ENCODE assay signal across 32 cellular contexts in the genomic region with DNA sequence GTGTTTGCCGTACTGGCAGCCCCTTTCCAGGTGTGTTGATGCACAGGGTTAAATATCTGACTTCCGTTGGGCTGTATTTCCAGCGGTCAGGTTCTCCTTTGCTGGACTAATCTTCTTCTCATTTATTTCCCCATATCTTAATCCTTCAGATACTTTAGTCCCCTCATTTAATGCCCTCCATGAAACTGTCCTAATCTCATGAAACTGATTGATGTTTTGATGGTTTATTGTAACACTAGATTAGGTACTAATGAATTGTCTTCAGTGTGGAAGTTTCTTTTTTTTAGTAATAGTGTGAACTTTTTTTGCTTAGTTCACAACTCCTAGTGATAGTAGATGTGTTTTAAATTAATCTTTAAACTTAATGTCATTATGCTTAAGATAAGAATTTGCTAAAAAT. TPM values are rescaled to one million over a fixed set of nuclear protein-coding genes. Genes with fewer than 3 reads are reported as not detected.
A peak's percentile ranks its signal among the peaks of the same experiment; 100 is the strongest.
DNase-seq lines count a peak whose midpoint lies in the region; ATAC-seq and TF ChIP-seq lines count a peak whose summit lies in the region.
"Had no signal": no experiment of that assay in that cellular context is flagged by ENCODE, and none has a peak within 500 bp of the region (broad histone marks: within the 10 kb centered on the region; RNA-seq: fewer than 3 reads in every experiment).

No MANE protein-coding gene starts in this region.

- H3K27ac ChIP-seq in trophoblast cell (ENCODE audit: low read depth, low read length) = no peak overlapping the region
- H3K27ac ChIP-seq: 22Rv1, ascending aorta, C4-2B, cardiac muscle cell, coronary artery, epithelial cell of prostate, left lung, tibial artery had no signal

- H4K20me1 ChIP-seq in Loucy (ENCODE audit: insufficient read depth, low read length, poor library complexity, severe bottlenecking) = peaks cover 33% of the 10 kb centered on the region

- no peak overlapping the region for H4K91ac ChIP-seq in trophoblast cell (ENCODE audit: low read depth, low read length)

- H3K9ac ChIP-seq in Loucy (ENCODE audit: low read depth, low read length, poor library complexity, severe bottlenecking) (no peak overlapping the region), trophoblast cell (ENCODE audit: low read length) (no peak overlapping the region)

- H3K79me2 ChIP-seq in Loucy (ENCODE audit: insufficient read depth, low read length) (peaks cover 97% of the 10 kb centered on the region), trophoblast cell (ENCODE audit: control insufficient read depth, insufficient read depth, low read length, poor library complexity) (peaks cover 22% of the 10 kb centered on the region)

- H3K27me3 Mint-ChIP-seq in activated T-cell treated with anti-CD3 and anti-CD28 coated beads, Interleukin-2, amount 50 U/mL, for 72 hours (ENCODE audit: low read depth) = no peaks in the 10 kb centered on the region
- H3K27me3 Mint-ChIP-seq in activated T-cell treated with anti-CD3 and anti-CD28 coated beads, Interleukin-2, amount 50 U/mL, for 24 hours = no peaks in the 10 kb centered on the region
- H3K27me3 Mint-ChIP-seq in chondrocyte (ENCODE audit: low read depth) = no peaks in the 10 kb centered on the region
- H3K27me3 Mint-ChIP-seq: activated CD4-positive, alpha-beta T cell treated with anti-CD3 and anti-CD28 coated beads for 36 hours; activated CD8-positive, alpha-beta T cell treated with anti-CD3 and anti-CD28 coated beads for 36 hours; activated naive CD8-positive, alpha-beta T cell treated with anti-CD3 and anti-CD28 coated beads, Interleukin-2, amount 10 ng/mL, durations not matched to agents 7 days and 5 days had no signal

- H3K36me3 ChIP-seq in Loucy (ENCODE audit: insufficient read depth, low read length) (no peaks in the 10 kb centered on the region), trophoblast cell (ENCODE audit: control insufficient read depth in 1 of 2, insufficient read depth in 2 of 2, low read length in 2 of 2) (no peaks in the 10 kb centered on the region)
- H3K36me3 ChIP-seq: ascending aorta, cardiac muscle cell, left lung, tibial artery had no signal

- H3K9me3 Mint-ChIP-seq in activated T-cell treated with anti-CD3 and anti-CD28 coated beads, Interleukin-2, amount 50 U/mL, for 72 hours = no peaks in the 10 kb centered on the region
- no peaks in the 10 kb centered on the region for H3K9me3 Mint-ChIP-seq in activated T-cell treated with anti-CD3 and anti-CD28 coated beads, Interleukin-2, amount 50 U/mL, for 24 hours
- no peaks in the 10 kb centered on the region for H3K9me3 Mint-ChIP-seq in chondrocyte (ENCODE audit: low read depth)
- H3K9me3 Mint-ChIP-seq: activated CD8-positive, alpha-beta T cell treated with anti-CD3 and anti-CD28 coated beads for 36 hours; activated naive CD8-positive, alpha-beta T cell treated with anti-CD3 and anti-CD28 coated beads, Interleukin-2, amount 10 ng/mL, durations not matched to agents 7 days and 5 days had no signal

- TF ChIP-seq CTCF in Loucy (conservative IDR thresholded peaks at IDR 0.05; ENCODE audit: low read length) (no peak), chondrocyte (IDR thresholded peaks at IDR 0.05) (no peak)

- H3F3A ChIP-seq in Loucy (ENCODE audit: low read depth) = no peaks in the 10 kb centered on the region

- H3K27me3 ChIP-seq in Loucy (ENCODE audit: insufficient read depth, low read length, poor library complexity, severe bottlenecking) = no peaks in the 10 kb centered on the region
- H3K27me3 ChIP-seq in trophoblast cell (ENCODE audit: insufficient read depth, low read length) = no peaks in the 10 kb centered on the region
- H3K27me3 ChIP-seq: ascending aorta, cardiac muscle cell, left lung, tibial artery had no signal

- H3K9me2 ChIP-seq in Loucy (replicated peaks; ENCODE audit: low read depth, low read length) = no peaks in the 10 kb centered on the region

- H3K27ac Mint-ChIP-seq in activated T-cell treated with anti-CD3 and anti-CD28 coated beads, Interleukin-2, amount 50 U/mL, for 72 hours = peak overlapping the region; percentile 24
- H3K27ac Mint-ChIP-seq in activated T-cell treated with anti-CD3 and anti-CD28 coated beads, Interleukin-2, amount 50 U/mL, for 24 hours = no peak overlapping the region
- peak overlapping the region; percentile 28 for H3K27ac Mint-ChIP-seq in chondrocyte (ENCODE audit: unreplicated experiment)
- H3K27ac Mint-ChIP-seq: activated CD4-positive, alpha-beta T cell treated with anti-CD3 and anti-CD28 coated beads for 36 hours; activated CD8-positive, alpha-beta T cell treated with anti-CD3 and anti-CD28 coated beads for 36 hours; activated naive CD8-positive, alpha-beta T cell treated with anti-CD3 and anti-CD28 coated beads, Interleukin-2, amount 10 ng/mL, durations not matched to agents 7 days and 5 days had no signal

- peaks cover 3% of the 10 kb centered on the region in 2 donors for H3K36me3 Mint-ChIP-seq in activated T-cell treated with anti-CD3 and anti-CD28 coated beads, Interleukin-2, amount 50 U/mL, for 72 hours (ENCODE audit: insufficient read depth in 2 of 2)
- H3K36me3 Mint-ChIP-seq in activated T-cell treated with anti-CD3 and anti-CD28 coated beads, Interleukin-2, amount 50 U/mL, for 24 hours (ENCODE audit: low read depth) = peaks cover 25% of the 10 kb centered on the region
- H3K36me3 Mint-ChIP-seq in chondrocyte (ENCODE audit: low read depth) = no peaks in the 10 kb centered on the region

- no peak overlapping the region for H2BK12ac ChIP-seq in trophoblast cell (ENCODE audit: low read length)

- no peaks in the 10 kb centered on the region for H3K9me3 ChIP-seq in Loucy (ENCODE audit: insufficient read depth, low read depth, low read length)
- no peaks in the 10 kb centered on the region for H3K9me3 ChIP-seq in trophoblast cell (ENCODE audit: insufficient read depth, low read depth, low read length)
- H3K9me3 ChIP-seq: ascending aorta, left lung, tibial artery had no signal

- no peak for ATAC-seq in activated T-cell treated with anti-CD3 and anti-CD28 coated beads, Interleukin-2, amount 50 U/mL, for 72 hours (replicated peaks in 1 of 2)
- ATAC-seq: activated CD4-positive, alpha-beta T cell treated with anti-CD3 and anti-CD28 coated beads for 36 hours; activated CD8-positive, alpha-beta T cell treated with anti-CD3 and anti-CD28 coated beads for 36 hours; left lung; Panc1; right cardiac atrium had no signal

- H3K4ac ChIP-seq in trophoblast cell (ENCODE audit: low read depth, low read length) = peak overlapping the region; percentile 58

- no peak overlapping the region for H2AK5ac ChIP-seq in trophoblast cell (ENCODE audit: low read length)

- H3K4me1 ChIP-seq in Loucy (ENCODE audit: insufficient read depth, low read length, poor library complexity, severe bottlenecking) (peaks cover 12% of the 10 kb centered on the region), trophoblast cell (ENCODE audit: control insufficient read depth in 1 of 2, insufficient read depth in 2 of 2, low read length in 2 of 2) (peaks cover 14 to 22% of the 10 kb centered on the region in 2 experiments)

- no peak overlapping the region for H3K23ac ChIP-seq in trophoblast cell (ENCODE audit: low read length)

- H4K8ac ChIP-seq in trophoblast cell (ENCODE audit: low read depth, low read length) = no peak overlapping the region

- H3K4me1 Mint-ChIP-seq in activated T-cell treated with anti-CD3 and anti-CD28 coated beads, Interleukin-2, amount 50 U/mL, for 72 hours (ENCODE audit: low read depth) = peaks cover 92% of the 10 kb centered on the region
- peaks cover 89% of the 10 kb centered on the region for H3K4me1 Mint-ChIP-seq in activated T-cell treated with anti-CD3 and anti-CD28 coated beads, Interleukin-2, amount 50 U/mL, for 24 hours (ENCODE audit: low read depth)
- peaks cover 72% of the 10 kb centered on the region for H3K4me1 Mint-ChIP-seq in chondrocyte (ENCODE audit: low read depth)

- H2BK120ac ChIP-seq in trophoblast cell (ENCODE audit: insufficient read depth, low read length, poor library complexity) = no peak overlapping the region

- H3K4me3 ChIP-seq in Loucy (ENCODE audit: low read length, poor library complexity, severe bottlenecking) = no peak overlapping the region
- H3K4me3 ChIP-seq in trophoblast cell (ENCODE audit: low read depth, low read length) = no peak overlapping the region
- H3K4me3 ChIP-seq: ascending aorta, cardiac muscle cell, coronary artery, left lung, tibial artery had no signal

- H4K12ac ChIP-seq in trophoblast cell (ENCODE audit: low read depth, low read length) = no peak overlapping the region

- no CpG with 5 or more reads among the region's 3 CpGs for WGBS in trophoblast cell (ENCODE audit: extremely low coverage, insufficient coverage, insufficient read length)

- H3K14ac ChIP-seq in trophoblast cell (ENCODE audit: low read length) = no peak overlapping the region

- H3K4me3 Mint-ChIP-seq in activated T-cell treated with anti-CD3 and anti-CD28 coated beads, Interleukin-2, amount 50 U/mL, for 72 hours = peak overlapping the region in 1 of 2 donors; percentile 54
- no peak overlapping the region for H3K4me3 Mint-ChIP-seq in activated T-cell treated with anti-CD3 and anti-CD28 coated beads, Interleukin-2, amount 50 U/mL, for 24 hours
- H3K4me3 Mint-ChIP-seq in chondrocyte (ENCODE audit: unreplicated experiment) = no peak overlapping the region
- H3K4me3 Mint-ChIP-seq: activated CD4-positive, alpha-beta T cell treated with anti-CD3 and anti-CD28 coated beads for 36 hours; activated CD8-positive, alpha-beta T cell treated with anti-CD3 and anti-CD28 coated beads for 36 hours; activated naive CD8-positive, alpha-beta T cell treated with anti-CD3 and anti-CD28 coated beads, Interleukin-2, amount 10 ng/mL, durations not matched to agents 7 days and 5 days had no signal

- H2BK5ac ChIP-seq in trophoblast cell (ENCODE audit: low read depth, low read length, poor library complexity) = no peak overlapping the region

- H3K4me2 ChIP-seq in Loucy (ENCODE audit: low read depth, low read length, poor library complexity, severe bottlenecking) (peak overlapping the region; percentile 37), trophoblast cell (ENCODE audit: low read length) (no peak overlapping the region)

- DNase-seq in activated T-cell treated with anti-CD3 and anti-CD28 coated beads, Interleukin-2, amount 50 U/mL, for 72 hours = no peak
- no peak for DNase-seq in activated T-cell treated with anti-CD3 and anti-CD28 coated beads, Interleukin-2, amount 50 U/mL, for 24 hours
- DNase-seq in chondrocyte (ENCODE audit: low spot score) (no peak), trophoblast cell (no peak), SHP77 (lab: John Stamatoyannopoulos, UW) (no peak), AG08396 (ENCODE audit: low spot score) (no peak)
- DNase-seq in activated CD4-positive, CD25-positive, alpha-beta regulatory T cell treated with anti-CD3 and anti-CD28 coated beads, Interleukin-2, amount 50 U/mL, for 72 hours = no peak
- DNase-seq: activated CD4-positive, alpha-beta T cell treated with anti-CD3 and anti-CD28 coated beads for 36 hours; activated CD8-positive, alpha-beta T cell treated with anti-CD3 and anti-CD28 coated beads for 36 hours; activated effector memory CD4-positive, alpha-beta T cell treated with Interleukin-2 at 50 U/mL for 16 hours; activated naive CD8-positive, alpha-beta T cell treated with anti-CD3 and anti-CD28 coated beads, Interleukin-2, amount 10 ng/mL, durations not matched to agents 7 days and 5 days; Calu3; DND-41; effector memory CD4-positive, alpha-beta T cell; KG1; left lung; mesenchymal stem cell; NCI-H1417 treated with DMSO at 0.1 percent for 48 hours; NCI-H2029 treated with DMSO at 0.1 percent for 48 hours; NCI-H2227 treated with DMSO at 0.1 percent for 48 hours; NCI-H526 treated with DMSO at 0.1 percent for 48 hours; right cardiac atrium; Right ventricle myocardium superior; tibial artery had no signal

- no peak overlapping the region for H2AFZ ChIP-seq in Loucy (ENCODE audit: low read length)
- H2AFZ ChIP-seq in trophoblast cell (ENCODE audit: insufficient read depth, low read length, poor library complexity) = no peak overlapping the region

- H3K18ac ChIP-seq in trophoblast cell (ENCODE audit: low read length) = no peak overlapping the region

- peaks cover 6% of the 10 kb centered on the region for H3K79me1 ChIP-seq in trophoblast cell (ENCODE audit: low read length)

RNA-seq across cellular contexts. Expression of gene CUL1, which starts 6.3 kb away (rescaled TPM):
- total RNA-seq in activated T-cell treated with anti-CD3 and anti-CD28 coated beads, Interleukin-2, amount 50 U/mL, for 72 hours = 10 to 100 TPM; 66.6 to 68.6 TPM
- 34.7 to 41.1 TPM (median 39.7 TPM) in 3 replicates for total RNA-seq in chondrocyte
- 78.0 and 80.3 TPM in 2 replicates for polyA plus RNA-seq in trophoblast cell (2013)
